ENCODE assay signal across 15 cellular contexts in genomic region chr6:122145246-122145645, GRCh38.
DNase-seq lines count a peak whose midpoint lies in the region; TF ChIP-seq lines count a peak whose summit lies in the region.
"Had no signal": no experiment of that assay in that cellular context is flagged by ENCODE, and none has a peak within 500 bp of the region (broad histone marks: within the 10 kb centered on the region; RNA-seq: fewer than 3 reads in every experiment).

No MANE protein-coding gene starts in this region.

- H3K4me1 Mint-ChIP-seq in activated naive CD8-positive, alpha-beta T cell treated with anti-CD3 and anti-CD28 coated beads for 36 hours, result no peaks in the 10 kb centered on the region
- H3K4me1 Mint-ChIP-seq: CD4-positive, CD25-positive, alpha-beta regulatory T cell; CD8-positive, alpha-beta memory T cell had no signal

- H3K27ac Mint-ChIP-seq in activated naive CD8-positive, alpha-beta T cell treated with anti-CD3 and anti-CD28 coated beads for 36 hours, result no peak overlapping the region
- H3K27ac Mint-ChIP-seq: CD4-positive, CD25-positive, alpha-beta regulatory T cell; CD8-positive, alpha-beta memory T cell had no signal

- H3K27me3 ChIP-seq in dorsolateral prefrontal cortex, result no peaks in the 10 kb centered on the region
- no peaks in the 10 kb centered on the region for H3K27me3 ChIP-seq in layer of hippocampus (ENCODE audit: control insufficient read depth, insufficient read depth, low read length)
- no peaks in the 10 kb centered on the region for H3K27me3 ChIP-seq in MG63
- H3K27me3 ChIP-seq: BE2C had no signal

- no peaks in the 10 kb centered on the region for H3K36me3 Mint-ChIP-seq in activated naive CD8-positive, alpha-beta T cell treated with anti-CD3 and anti-CD28 coated beads for 36 hours
- H3K36me3 Mint-ChIP-seq: CD4-positive, CD25-positive, alpha-beta regulatory T cell; CD8-positive, alpha-beta memory T cell had no signal

- H3K4me3 ChIP-seq in dorsolateral prefrontal cortex, result no peak overlapping the region
- no peak overlapping the region for H3K4me3 ChIP-seq in MG63
- H3K4me3 ChIP-seq: GM23248 had no signal

- H3K27me3 Mint-ChIP-seq in activated naive CD8-positive, alpha-beta T cell treated with anti-CD3 and anti-CD28 coated beads for 36 hours, result no peaks in the 10 kb centered on the region
- H3K27me3 Mint-ChIP-seq: CD4-positive, CD25-positive, alpha-beta regulatory T cell; CD8-positive, alpha-beta memory T cell had no signal

- no peaks in the 10 kb centered on the region for H3K36me3 ChIP-seq in MG63
- H3K36me3 ChIP-seq: BE2C had no signal

- H3K9me3 Mint-ChIP-seq in activated naive CD8-positive, alpha-beta T cell treated with anti-CD3 and anti-CD28 coated beads for 36 hours, result no peaks in the 10 kb centered on the region

- intact Hi-C loops in dorsolateral prefrontal cortex (cut with DNase I), result no loop called here

- TF ChIP-seq CTCF in dorsolateral prefrontal cortex (IDR thresholded peaks at IDR 0.05 in 54 of 56, conservative IDR thresholded peaks at IDR 0.05 in 2 of 56; ENCODE audit: low read depth in 1 of 56, partially characterized antibody in 56 of 56), result no peak

- no peak for DNase-seq in dorsolateral prefrontal cortex
- no peak for DNase-seq in activated naive CD8-positive, alpha-beta T cell treated with anti-CD3 and anti-CD28 coated beads for 36 hours
- no peak for DNase-seq in MG63
- no peak for DNase-seq in pons (ENCODE audit: low spot score)
- DNase-seq: ACHN; BE2C; C1 segment of cervical spinal cord; CD4-positive, CD25-positive, alpha-beta regulatory T cell; CD8-positive, alpha-beta memory T cell; COR-L47; DMS 273 treated with DMSO at 0.1 percent for 48 hours; GM23248; HCEC 1CT had no signal

- peak overlapping the region; percentile 62 for H3K27ac ChIP-seq in angular gyrus (ENCODE audit: low read depth, low read length)
- peak overlapping the region in 33 of 59 donors; percentile 2 to 80 (median 44) for H3K27ac ChIP-seq in dorsolateral prefrontal cortex
- peak overlapping the region; percentile 64 for H3K27ac ChIP-seq in layer of hippocampus (ENCODE audit: low read depth, low read length)
- H3K27ac ChIP-seq: GM23248 had no signal

- H3K4me3 Mint-ChIP-seq in activated naive CD8-positive, alpha-beta T cell treated with anti-CD3 and anti-CD28 coated beads for 36 hours, result no peak overlapping the region
- H3K4me3 Mint-ChIP-seq: CD4-positive, CD25-positive, alpha-beta regulatory T cell; CD8-positive, alpha-beta memory T cell had no signal

- no peaks in the 10 kb centered on the region for H3K9me3 ChIP-seq in MG63
- H3K9me3 ChIP-seq: BE2C had no signal
